ENCODE assay signal across 8 cellular contexts in the genomic region with DNA sequence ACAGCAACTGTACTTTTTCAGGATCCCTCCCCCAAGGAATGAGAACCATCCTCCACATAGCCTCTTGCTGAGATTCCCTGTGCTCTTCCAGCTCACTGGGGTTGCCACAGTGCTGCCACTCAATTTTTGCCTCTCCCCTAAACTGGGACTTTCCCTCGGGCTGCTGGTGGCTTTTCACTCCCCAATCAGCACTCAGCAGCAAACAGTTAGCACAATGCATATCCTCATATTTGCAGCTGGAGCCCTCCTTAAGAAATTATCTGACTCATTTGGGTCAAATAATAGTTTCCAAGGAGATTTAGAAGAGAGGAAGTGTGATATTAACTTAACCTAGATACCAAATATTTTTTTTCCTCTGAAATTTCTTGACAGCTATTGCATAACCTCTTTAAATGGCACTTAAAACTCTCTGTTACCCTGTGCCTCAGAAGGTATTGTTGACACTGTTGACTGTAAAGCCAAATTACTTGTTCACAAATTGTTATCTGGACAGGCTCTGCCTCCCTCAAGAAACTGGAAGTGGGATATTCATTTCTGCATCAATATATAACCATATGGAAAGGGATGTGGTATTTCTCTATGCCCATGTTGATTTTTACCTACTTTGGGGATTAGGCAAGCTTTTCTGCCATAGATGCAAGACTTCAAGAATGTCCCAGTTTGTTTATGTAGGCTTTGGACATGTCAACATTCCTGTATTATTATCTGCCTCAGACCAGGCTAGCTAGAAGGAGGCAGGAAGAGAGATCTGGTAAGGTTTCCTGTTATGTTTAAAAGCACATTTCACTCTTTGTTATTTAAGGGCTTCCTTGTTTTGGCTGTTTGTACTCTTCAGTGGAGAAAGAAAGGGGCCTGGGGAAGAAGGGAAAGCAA. TPM values are rescaled to one million over a fixed set of nuclear protein-coding genes. Genes with fewer than 3 reads are reported as not detected.
DNase-seq lines count a peak whose midpoint lies in the region; ATAC-seq and TF ChIP-seq lines count a peak whose summit lies in the region.

No MANE protein-coding gene starts in this region.

- peaks cover 55% of the 10 kb centered on the region for H3K36me3 Mint-ChIP-seq in MCF 10A (ENCODE audit: insufficient read depth, unreplicated experiment)

- no peak overlapping the region for H3K4me3 ChIP-seq in breast epithelium

- peak overlapping the region in 1 of 2 donors; percentile 35 for H3K27ac ChIP-seq in breast epithelium

- H3K27me3 Mint-ChIP-seq in MCF 10A (ENCODE audit: insufficient read depth, unreplicated experiment) = no peaks in the 10 kb centered on the region

- H3K9me3 Mint-ChIP-seq in MCF 10A (ENCODE audit: unreplicated experiment) = no peaks in the 10 kb centered on the region

- intact Hi-C loops in MCF 10A (cut with micrococcal nuclease) (no loop called here), breast epithelium (cut with DNase I; ENCODE audit: low total_unique reads) (no loop called here)

- peak; percentile 60 for ATAC-seq in HG03175 (IDR thresholded peaks at IDR 0.05; ENCODE audit: unreplicated experiment)

- no peaks in the 10 kb centered on the region for H3K27me3 ChIP-seq in breast epithelium

- no peaks in the 10 kb centered on the region for H3K36me3 ChIP-seq in breast epithelium

- CTCF ChIA-PET in MCF 10A (lab: Yijun Ruan, JAX) = interaction anchor here (0.8 to 1.1 kb wide), 3 partner anchors 196 to 612 kb away, joined by 3 to 4 read pairs (median 3); no protein-coding TSS in a partner anchor

- no peaks in the 10 kb centered on the region for H3K9me3 ChIP-seq in breast epithelium

- no peak overlapping the region for H3K4me3 Mint-ChIP-seq in MCF 10A (ENCODE audit: unreplicated experiment)

- DNase-seq in MCF 10A (ENCODE audit: unreplicated experiment) = peak; percentile 63
- DNase-seq in breast epithelium (ENCODE audit: low spot score in 2 of 2) = no peak
- DNase-seq in activated CD4-positive, alpha-beta T cell treated with anti-CD3 and anti-CD28 coated beads for 4 hours = peak; percentile 26 to 42
- DNase-seq in foreskin melanocyte = peak; percentile 61
- DNase-seq in stimulated activated CD4-positive, alpha-beta T cell treated with anti-CD3 and anti-CD28 coated beads, Interleukin-4, amount 100 ng/mL, for 1 hour = peak; percentile 26
- no peak for DNase-seq in NCI-H446 treated with DMSO at 0.1 percent for 48 hours (lab: John Stamatoyannopoulos, UW)
- DNase-seq in stimulated activated CD8-positive, alpha-beta memory T cell treated with anti-CD3 and anti-CD28 coated beads, Interleukin-4, amount 100 ng/mL, for 48 hours = no peak

- POLR2A ChIA-PET in MCF 10A (lab: Yijun Ruan, JAX) = interaction anchor here (0.7 to 1.7 kb wide), 4 partner anchors 14 to 254 kb away, joined by 3 to 4 read pairs (median 4); no protein-coding TSS in a partner anchor

- no peak for TF ChIP-seq CTCF in MCF 10A (IDR thresholded peaks at IDR 0.05; ENCODE audit: unreplicated experiment)
- TF ChIP-seq CTCF in breast epithelium (IDR thresholded peaks at IDR 0.05) = no peak

- H3K27ac Mint-ChIP-seq in MCF 10A (ENCODE audit: low read depth, unreplicated experiment) = peak overlapping the region; percentile 72

- TF ChIP-seq POLR2A in breast epithelium (IDR thresholded peaks at IDR 0.05) = no peak

- peaks cover 41% of the 10 kb centered on the region for H3K4me1 Mint-ChIP-seq in MCF 10A (ENCODE audit: insufficient read depth, unreplicated experiment)

- H3K4me1 ChIP-seq in breast epithelium = peaks cover 0 to 8% of the 10 kb centered on the region in 2 donors

- no TSS peak for BruUV-seq in MCF 10A (replicated peaks; lab: Mats Ljungman, UMichigan)

RNA-seq across cellular contexts. Expression of a gene that starts 58.0 kb away (rescaled TPM):
- 57.1 and 82.7 TPM in 2 replicates for total RNA-seq in MCF 10A (2022)
- total RNA-seq in breast epithelium = 100 to 1,000 TPM in 2 of 3 donors, 10 to 100 TPM in 1; 78.6 to 362 (median 329) TPM

Comparison
In these comparisons a context has a peak if more than half of its experiments do, and no peak if none do; other contexts are left out.
1. DNase-seq: peak in MCF 10A (single experiment), activated CD4-positive, alpha-beta T cell treated with anti-CD3 and anti-CD28 coated beads for 4 hours (2 of 2), foreskin melanocyte (single experiment) and stimulated activated CD4-positive, alpha-beta T cell treated with anti-CD3 and anti-CD28 coated beads, Interleukin-4, amount 100 ng/mL, for 1 hour (single experiment); none in breast epithelium (0 of 2), NCI-H446 treated with DMSO at 0.1 percent for 48 hours (single experiment) and stimulated activated CD8-positive, alpha-beta memory T cell treated with anti-CD3 and anti-CD28 coated beads, Interleukin-4, amount 100 ng/mL, for 48 hours (single experiment).